1 cellular context compared by ENCODE assay signal in genomic region chr7:106812027-106812643, GRCh38.
TF ChIP-seq lines count a peak whose summit lies in the region.

No MANE protein-coding gene starts in this region.

TF ChIP-seq in K562, 482 proteins besides CTCF, POLR2A, EP300 and RAD21 (continued from another document and continues in another):
- TF ChIP-seq AFF4 (CRISPR knock-in tag; IDR thresholded peaks at IDR 0.05) = no peak
- TF ChIP-seq SLC30A9 (CRISPR knock-in tag; IDR thresholded peaks at IDR 0.05) = no peak
- no peak; the same call in 1 of the 2 replicates for TF ChIP-seq ZNF76 (CRISPR knock-in tag; IDR thresholded peaks at IDR 0.05; ENCODE audit: borderline replicate concordance)
- peak; percentile 51; the same call in 1 of the 2 replicates for TF ChIP-seq ZKSCAN8 (CRISPR knock-in tag; IDR thresholded peaks at IDR 0.05)
- no peak for TF ChIP-seq ZKSCAN3 (CRISPR knock-in tag; IDR thresholded peaks at IDR 0.05)
- no peak for TF ChIP-seq FUS (optimal IDR thresholded peaks at IDR 0.05; ENCODE audit: low read depth, low read length)
- TF ChIP-seq CCNT2 (IDR thresholded peaks at IDR 0.05; ENCODE audit: borderline replicate concordance, extremely low read depth, insufficient read length, low read depth, low read length) = no peak
- no peak for TF ChIP-seq ELF4 (CRISPR knock-in tag; IDR thresholded peaks at IDR 0.05)
- TF ChIP-seq PURB (CRISPR knock-in tag; IDR thresholded peaks at IDR 0.05; ENCODE audit: low read depth) = no peak
- no peak for TF ChIP-seq TFAP4 (CRISPR knock-in tag; IDR thresholded peaks at IDR 0.05; ENCODE audit: borderline replicate concordance)
- no peak for TF ChIP-seq GTF2F1 (IDR thresholded peaks at IDR 0.05; ENCODE audit: low read depth, low read length)
- TF ChIP-seq GATA2 (CRISPR knock-in tag; IDR thresholded peaks at IDR 0.05) = no peak
- no peak for TF ChIP-seq PBX2 (CRISPR knock-in tag; IDR thresholded peaks at IDR 0.05; ENCODE audit: low read depth)
- TF ChIP-seq PBX2 (tag; conservative IDR thresholded peaks at IDR 0.05; ENCODE audit: low read depth) = no peak
- no peak for TF ChIP-seq ZNF24 (IDR thresholded peaks at IDR 0.05)
- no peak for TF ChIP-seq ZNF175 (CRISPR knock-in tag; IDR thresholded peaks at IDR 0.05; ENCODE audit: low read depth)
- TF ChIP-seq ZC3H11A (IDR thresholded peaks at IDR 0.05; ENCODE audit: low read depth, low read length) = no peak
- no peak for TF ChIP-seq FOXK1 (CRISPR knock-in tag; IDR thresholded peaks at IDR 0.05; ENCODE audit: borderline replicate concordance)
- TF ChIP-seq E2F5 (CRISPR knock-in tag; IDR thresholded peaks at IDR 0.05) = no peak
- TF ChIP-seq HINFP (tag; conservative IDR thresholded peaks at IDR 0.05; ENCODE audit: low read depth) = no peak
- TF ChIP-seq ZNF518B (CRISPR knock-in tag; IDR thresholded peaks at IDR 0.05) = no peak
- no peak for TF ChIP-seq ZBTB34 (CRISPR knock-in tag; IDR thresholded peaks at IDR 0.05)
- TF ChIP-seq HMGXB4 (CRISPR knock-in tag; IDR thresholded peaks at IDR 0.05) = no peak
- no peak for TF ChIP-seq PREB (CRISPR knock-in tag; IDR thresholded peaks at IDR 0.05)
- TF ChIP-seq ZBTB2 (IDR thresholded peaks at IDR 0.05) = no peak
- TF ChIP-seq ATF7 (IDR thresholded peaks at IDR 0.05) = 0 out of 2 replicates have a peak, but pooled peaks have one; percentile 34
- TF ChIP-seq MXD1 (CRISPR knock-in tag; IDR thresholded peaks at IDR 0.05; ENCODE audit: borderline replicate concordance, poor library complexity, severe bottlenecking) = no peak
- TF ChIP-seq MYBL2 (IDR thresholded peaks at IDR 0.05; ENCODE audit: low read depth) = no peak
- TF ChIP-seq MYBL2 (CRISPR knock-in tag; IDR thresholded peaks at IDR 0.05; ENCODE audit: borderline replicate concordance) = no peak
- no peak; the same call in 1 of the 2 replicates for TF ChIP-seq ZNF133 (CRISPR knock-in tag; IDR thresholded peaks at IDR 0.05)
- no peak for TF ChIP-seq SMARCA4 (IDR thresholded peaks at IDR 0.05)
- no peak for TF ChIP-seq ZNF408 (CRISPR knock-in tag; IDR thresholded peaks at IDR 0.05; ENCODE audit: low read depth)
- no peak for TF ChIP-seq ZNF398 (CRISPR knock-in tag; IDR thresholded peaks at IDR 0.05)
- no peak for TF ChIP-seq ZFP30 (CRISPR knock-in tag; IDR thresholded peaks at IDR 0.05; ENCODE audit: borderline replicate concordance)
